In the genomic region with DNA sequence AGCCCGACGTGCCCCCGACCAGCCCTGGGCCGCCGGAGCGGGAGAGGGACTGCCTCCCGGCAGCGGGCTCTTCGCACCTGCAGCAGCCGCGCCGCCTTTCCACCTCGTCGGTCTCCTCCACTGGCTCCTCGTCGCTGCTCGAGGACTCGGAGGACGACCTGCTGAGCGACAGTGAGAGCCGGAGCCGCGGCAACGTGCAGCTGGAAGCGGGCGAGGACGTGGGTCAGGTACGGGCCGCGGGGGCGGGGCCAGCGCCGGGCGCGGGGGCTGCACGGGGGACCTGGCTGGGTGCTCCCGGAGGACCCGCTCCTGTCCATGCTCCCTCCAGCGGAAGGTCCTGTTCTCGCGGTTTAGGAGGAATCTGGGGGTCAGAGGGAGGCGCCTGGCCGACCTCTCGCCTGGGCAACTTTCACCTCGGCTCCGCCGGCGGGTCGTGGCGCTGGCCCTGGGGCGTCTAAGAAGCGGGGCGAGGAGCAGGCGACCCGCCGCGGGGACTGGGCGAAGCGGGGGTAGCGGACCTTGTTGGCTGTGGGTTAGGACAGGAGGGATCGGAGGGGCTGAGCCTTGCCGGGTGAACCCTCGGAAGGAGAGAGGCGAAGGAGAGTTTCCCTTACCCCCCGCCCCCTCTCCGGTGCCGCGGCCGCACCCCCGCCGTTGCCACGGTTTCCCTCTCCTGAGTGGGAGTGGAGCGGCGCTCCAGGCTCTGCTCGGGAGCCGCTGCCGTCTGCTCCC, we compare ENCODE assay signal across 8 cellular contexts. TPM values are rescaled to one million over a fixed set of nuclear protein-coding genes. Genes with fewer than 3 reads are reported as not detected.
DNase-seq lines count a peak whose midpoint lies in the region; ATAC-seq and TF ChIP-seq lines count a peak whose summit lies in the region.

No MANE protein-coding gene starts in this region.

- H3K9me3 ChIP-seq in CD4-positive, alpha-beta T cell (ENCODE audit: control insufficient read depth, low read length), result no peaks in the 10 kb centered on the region
- H3K9me3 ChIP-seq in esophagus (ENCODE audit: control insufficient read depth in 2 of 2, insufficient read depth in 1 of 2, low read depth in 1 of 2, low read length in 1 of 2) (no peaks in the 10 kb centered on the region), ovary (no peaks in the 10 kb centered on the region)

- TF ChIP-seq CTCF in CD4-positive, alpha-beta T cell (IDR thresholded peaks at IDR 0.05), result no peak
- TF ChIP-seq CTCF in ovary (IDR thresholded peaks at IDR 0.05), result no peak

- H3K36me3 ChIP-seq in esophagus (ENCODE audit: control insufficient read depth in 2 of 2, insufficient read depth in 2 of 2, low read length in 1 of 2), result no peaks in the 10 kb centered on the region
- H3K36me3 ChIP-seq in ovary, result no peaks in the 10 kb centered on the region

- intact Hi-C loops in CD4-positive, alpha-beta T cell (cut with DNase I, micrococcal nuclease), result no loop called here
- intact Hi-C loops in ovary (cut with DNase I), result no loop called here

- peaks cover 4 to 15% of the 10 kb centered on the region in 2 donors for H3K4me1 ChIP-seq in esophagus (ENCODE audit: control insufficient read depth in 2 of 2, insufficient read depth in 2 of 2, low read length in 1 of 2)
- peaks cover 11% of the 10 kb centered on the region for H3K4me1 ChIP-seq in ovary (ENCODE audit: insufficient read depth)

- peak in 3 of 10 experiments; percentile 28 to 49 (median 37) for DNase-seq in CD4-positive, alpha-beta T cell
- peak; percentile 33 for DNase-seq in activated CD4-positive, alpha-beta T cell treated with anti-CD3 and anti-CD28 coated beads for 1 hour
- DNase-seq in ovary (peak in 1 of 5 donors; percentile 44), midbrain (lab: John Stamatoyannopoulos, UW) (no peak)
- no peak for DNase-seq in activated CD4-positive, CD25-positive, alpha-beta regulatory T cell (lab: John Stamatoyannopoulos, UW)

- H3K36me3 Mint-ChIP-seq in CD4-positive, alpha-beta T cell (ENCODE audit: low read depth), result no peaks in the 10 kb centered on the region

- POLR2A ChIA-PET in CD4-positive, alpha-beta T cell (lab: Charles Lee), result interaction anchor here (0.6 to 1.5 kb wide), 4 partner anchors 7 to 440 kb away, joined by 3 to 6 read pairs (median 4); no protein-coding TSS in a partner anchor

- ATAC-seq in CD4-positive, alpha-beta T cell (ENCODE audit: poor library complexity), result peak; percentile 37
- peak; percentile 8 for ATAC-seq in GM19395 (IDR thresholded peaks at IDR 0.05; ENCODE audit: unreplicated experiment)
- peak; percentile 8 for ATAC-seq in HG03460 (IDR thresholded peaks at IDR 0.05; ENCODE audit: unreplicated experiment)

- H3K4me1 Mint-ChIP-seq in CD4-positive, alpha-beta T cell (ENCODE audit: low read depth), result peaks cover 7% of the 10 kb centered on the region

- H3K27me3 ChIP-seq in CD4-positive, alpha-beta T cell (ENCODE audit: control insufficient read depth, insufficient read depth, low read length), result peaks cover 59% of the 10 kb centered on the region
- H3K27me3 ChIP-seq in esophagus (ENCODE audit: control insufficient read depth in 1 of 2, insufficient read depth in 2 of 2, low read length in 2 of 2) (no peaks in the 10 kb centered on the region), ovary (no peaks in the 10 kb centered on the region)

- TF ChIP-seq EP300 in ovary (IDR thresholded peaks at IDR 0.05), result no peak

- CTCF ChIA-PET in CD4-positive, alpha-beta T cell (lab: Charles Lee), result interaction anchor here (1.9 kb wide), 1 partner anchor 29 kb away, joined by 9 read pairs; no protein-coding TSS in a partner anchor

- H3K4me3 Mint-ChIP-seq in CD4-positive, alpha-beta T cell, result peak overlapping the region; percentile 77

- peaks cover 61% of the 10 kb centered on the region for H3K27me3 Mint-ChIP-seq in CD4-positive, alpha-beta T cell

- WGBS in esophagus, 2 donors, result 1% methylated on average over 54 to 77 of the region's 77 CpGs
- 1% methylated on average over 62 to 77 of the region's 77 CpGs for WGBS in ovary, 3 donors

- no peak overlapping the region for H3K27ac ChIP-seq in CD4-positive, alpha-beta T cell (ENCODE audit: low read depth, low read length)
- H3K27ac ChIP-seq in esophagus (ENCODE audit: low read depth in 2 of 2, low read length in 1 of 2) (no peak overlapping the region), ovary (no peak overlapping the region)

- H3K27ac Mint-ChIP-seq in CD4-positive, alpha-beta T cell, result no peak overlapping the region

- no peak for TF ChIP-seq POLR2A in ovary (IDR thresholded peaks at IDR 0.05)

- no peaks in the 10 kb centered on the region for H3K9me3 Mint-ChIP-seq in CD4-positive, alpha-beta T cell

- peak overlapping the region; percentile 41 to 68 for H3K4me3 ChIP-seq in esophagus (ENCODE audit: low read depth in 1 of 2, low read length in 2 of 2)
- H3K4me3 ChIP-seq in ovary, result peak overlapping the region; percentile 51

RNA-seq across cellular contexts. Expression of gene ITPKA, which starts 0.7 kb away (rescaled TPM):
- not detected for total RNA-seq in CD4-positive, alpha-beta T cell
- polyA plus RNA-seq in esophagus (under 1 TPM; 0.28 to 0.47 TPM), ovary (under 1 TPM; 0.15 to 0.33 TPM)
- under 1 TPM; 0.11 to 0.82 (median 0.51) TPM for total RNA-seq in ovary

RNA-seq across cellular contexts. Expression of gene LTK, which starts 19.3 kb away (rescaled TPM):
- 1 to 10 TPM; 9.7 to 9.9 TPM for total RNA-seq in CD4-positive, alpha-beta T cell
- under 1 TPM; 0.26 to 0.31 TPM for polyA plus RNA-seq in esophagus
- total RNA-seq in ovary, result under 1 TPM in 4 of 7 donors, not detected in 3; 0.17 to 0.46 (median 0.30) TPM
- under 1 TPM in 1 of 2 donors, not detected in 1; 0.23 TPM for polyA plus RNA-seq in ovary

RNA-seq across cellular contexts. Expression of gene RPAP1, which starts 49.7 kb away (rescaled TPM):
- 10 to 100 TPM; 20.8 to 22.5 TPM for total RNA-seq in CD4-positive, alpha-beta T cell
- polyA plus RNA-seq in esophagus, result 10 to 100 TPM in 1 of 2 donors, 1 to 10 TPM in 1; 9.2 to 13.0 TPM
- total RNA-seq in ovary, result 10 to 100 TPM; 19.1 to 33.2 (median 22.5) TPM
- polyA plus RNA-seq in ovary, result 10 to 100 TPM in 1 of 2 donors, 1 to 10 TPM in 1; 8.6 to 12.0 TPM

Comparison
In these comparisons a context has a peak if more than half of its experiments do, and no peak if none do; other contexts are left out.
1. RNA of gene LTK, which starts 19.3 kb away (total RNA-seq): 9.7 to 9.9 TPM in CD4-positive, alpha-beta T cell; 0.17 to 0.46 TPM in ovary; every median in the first group is over 4 times any median in the second.
2. Peak in every context shown above with its lines, with median percentiles within 50 percentile points of each other: ATAC-seq.